In genomic region chr13:29923554-29924481, GRCh38 we compare ENCODE assay signal across 8 cellular contexts.
DNase-seq lines count a peak whose midpoint lies in the region; ATAC-seq and TF ChIP-seq lines count a peak whose summit lies in the region.

No MANE protein-coding gene starts in this region.

- no peaks in the 10 kb centered on the region for H3K9me3 Mint-ChIP-seq in activated CD8-positive, alpha-beta T cell treated with anti-CD3 and anti-CD28 coated beads for 36 hours
- no peaks in the 10 kb centered on the region for H3K9me3 Mint-ChIP-seq in endodermal cell

- H3K4me1 ChIP-seq in endodermal cell (ENCODE audit: control insufficient read depth, insufficient read depth, low read length): peaks cover 8% of the 10 kb centered on the region

- ATAC-seq in activated CD8-positive, alpha-beta T cell treated with anti-CD3 and anti-CD28 coated beads for 36 hours: peak; percentile 97

- no peaks in the 10 kb centered on the region for H3K36me3 ChIP-seq in endodermal cell (ENCODE audit: control insufficient read depth, insufficient read depth, low read length)

- no peak overlapping the region for H3K27ac Mint-ChIP-seq in activated CD8-positive, alpha-beta T cell treated with anti-CD3 and anti-CD28 coated beads for 36 hours
- peak overlapping the region; percentile 94 for H3K27ac Mint-ChIP-seq in endodermal cell

- no peaks in the 10 kb centered on the region for H3K36me3 Mint-ChIP-seq in activated CD8-positive, alpha-beta T cell treated with anti-CD3 and anti-CD28 coated beads for 36 hours (ENCODE audit: low read depth)
- H3K36me3 Mint-ChIP-seq in endodermal cell (ENCODE audit: low read depth): no peaks in the 10 kb centered on the region

- TF ChIP-seq CTCF in activated CD8-positive, alpha-beta T cell treated with anti-CD3 and anti-CD28 coated beads for 36 hours (IDR thresholded peaks at IDR 0.05): peak; percentile 94
- peak; percentile 99 for TF ChIP-seq CTCF in endodermal cell (conservative IDR thresholded peaks at IDR 0.05)

- H3K27me3 ChIP-seq in endodermal cell (ENCODE audit: control insufficient read depth, insufficient read depth, low read length, poor library complexity, severe bottlenecking): no peaks in the 10 kb centered on the region

- 67 to 72% methylated on average over 8 to 12 of the region's 12 CpGs for WGBS in endodermal cell (ENCODE audit: insufficient coverage in 1 of 2, insufficient read length in 1 of 2), 2 experiments

- intact Hi-C loops in activated CD8-positive, alpha-beta T cell treated with anti-CD3 and anti-CD28 coated beads for 36 hours (cut with micrococcal nuclease): no loop called here

- POLR2A ChIA-PET in activated CD8-positive, alpha-beta T cell treated with anti-CD3 and anti-CD28 coated beads for 36 hours (lab: Charles Lee): interaction anchor here (0.7 to 1.6 kb wide), 3 partner anchors 79 to 896 kb away, joined by 3 read pairs; no protein-coding TSS in a partner anchor

- no peaks in the 10 kb centered on the region for H3K9me3 ChIP-seq in endodermal cell (ENCODE audit: control insufficient read depth, low read length)

- H3K27ac ChIP-seq in endodermal cell (ENCODE audit: low read depth, low read length): peak overlapping the region; percentile 74

- DNase-seq in NCI-H1417 (lab: John Stamatoyannopoulos, UW) (peak; percentile 42 to 65 (median 47)), NCI-H1417 treated with DMSO at 0.1 percent for 48 hours (lab: John Stamatoyannopoulos, UW) (no peak), NCI-H2196 (lab: John Stamatoyannopoulos, UW; ENCODE audit: unreplicated experiment) (peak; percentile 72), endodermal cell (peak; percentile 93), mucosa of gallbladder (ENCODE audit: low spot score) (peak; percentile 91), NCI-H1048 (lab: John Stamatoyannopoulos, UW) (no peak)
- DNase-seq in activated CD8-positive, alpha-beta T cell treated with anti-CD3 and anti-CD28 coated beads for 36 hours: peak; percentile 79
- peak; percentile 49 to 58 for DNase-seq in stimulated activated CD8-positive, alpha-beta memory T cell treated with anti-CD3 and anti-CD28 coated beads, Interleukin-2, amount 100 ng/mL, for 48 hours (ENCODE audit: low read depth in 2 of 2)

- H3K4me1 Mint-ChIP-seq in activated CD8-positive, alpha-beta T cell treated with anti-CD3 and anti-CD28 coated beads for 36 hours (ENCODE audit: low read depth): peaks cover 15% of the 10 kb centered on the region
- peaks cover 16% of the 10 kb centered on the region for H3K4me1 Mint-ChIP-seq in endodermal cell

- CTCF ChIA-PET in activated CD8-positive, alpha-beta T cell treated with anti-CD3 and anti-CD28 coated beads for 36 hours (lab: Charles Lee): interaction anchor here (0.6 to 5.8 kb wide), 45 partner anchors 8 to 234 kb away, joined by 3 to 69 read pairs (median 4); no protein-coding TSS in a partner anchor

- H3K9ac ChIP-seq in endodermal cell (ENCODE audit: extremely low read depth, low read length, poor library complexity, severe bottlenecking): no peak overlapping the region

- no peaks in the 10 kb centered on the region for H3K27me3 Mint-ChIP-seq in activated CD8-positive, alpha-beta T cell treated with anti-CD3 and anti-CD28 coated beads for 36 hours
- peaks cover 3% of the 10 kb centered on the region for H3K27me3 Mint-ChIP-seq in endodermal cell (ENCODE audit: insufficient read depth)

- H3K4me3 Mint-ChIP-seq in activated CD8-positive, alpha-beta T cell treated with anti-CD3 and anti-CD28 coated beads for 36 hours: no peak overlapping the region
- no peak overlapping the region for H3K4me3 Mint-ChIP-seq in endodermal cell

- no peak overlapping the region for H3K4me3 ChIP-seq in endodermal cell (ENCODE audit: low read length)

Comparison
In these comparisons a context has a peak if more than half of its experiments do, and no peak if none do; other contexts are left out.
1. DNase-seq: peak in NCI-H1417 (3 of 3), NCI-H2196 (single experiment), activated CD8-positive, alpha-beta T cell treated with anti-CD3 and anti-CD28 coated beads for 36 hours (single experiment), endodermal cell (single experiment), mucosa of gallbladder (single experiment) and stimulated activated CD8-positive, alpha-beta memory T cell treated with anti-CD3 and anti-CD28 coated beads, Interleukin-2, amount 100 ng/mL, for 48 hours (2 of 2); none in NCI-H1417 treated with DMSO at 0.1 percent for 48 hours (single experiment) and NCI-H1048 (single experiment).